In genomic region chr12:95248095-95248494, GRCh38 we compare ENCODE assay signal across 1 cellular context.
TF ChIP-seq lines count a peak whose summit lies in the region.

No MANE protein-coding gene starts in this region.

TF ChIP-seq in A549, 52 proteins besides CTCF, POLR2A, EP300 and RAD21 (continued from another document):
- no peak for TF ChIP-seq E2F6 (IDR thresholded peaks at IDR 0.05; ENCODE audit: borderline replicate concordance, low read depth)
- TF ChIP-seq, protein P1, sequence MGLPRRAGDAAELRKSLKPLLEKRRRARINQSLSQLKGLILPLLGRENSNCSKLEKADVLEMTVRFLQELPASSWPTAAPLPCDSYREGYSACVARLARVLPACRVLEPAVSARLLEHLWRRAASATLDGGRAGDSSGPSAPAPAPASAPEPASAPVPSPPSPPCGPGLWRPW (IDR thresholded peaks at IDR 0.05), result no peak
